2 cellular contexts compared by ENCODE assay signal in genomic region chr9:95757026-95757425, GRCh38.
TF ChIP-seq lines count a peak whose summit lies in the region.

No MANE protein-coding gene starts in this region.

TF ChIP-seq in SK-N-SH treated with all-trans-retinoic acid at 6 μM for 48 hours, 23 proteins besides CTCF, POLR2A, EP300 and RAD21 (continued from another document):
- TF ChIP-seq PATZ1 (CRISPR knock-in tag; IDR thresholded peaks at IDR 0.05; ENCODE audit: borderline replicate concordance) (no peak), TOX (CRISPR knock-in tag; IDR thresholded peaks at IDR 0.05; ENCODE audit: borderline replicate concordance) (no peak), ZNF70 (CRISPR knock-in tag; IDR thresholded peaks at IDR 0.05) (no peak), SNAI2 (CRISPR knock-in tag; IDR thresholded peaks at IDR 0.05) (no peak), OSR1 (CRISPR knock-in tag; IDR thresholded peaks at IDR 0.05) (no peak), RARB (CRISPR knock-in tag; IDR thresholded peaks at IDR 0.05) (no peak), ZNF565 (CRISPR knock-in tag; conservative IDR thresholded peaks at IDR 0.05; ENCODE audit: low read depth) (no peak), GLIS3 (CRISPR knock-in tag; IDR thresholded peaks at IDR 0.05) (no peak), PPARA (CRISPR knock-in tag; IDR thresholded peaks at IDR 0.05; ENCODE audit: borderline replicate concordance) (no peak), CSRNP3 (CRISPR knock-in tag; IDR thresholded peaks at IDR 0.05) (no peak), TSHZ2 (CRISPR knock-in tag; IDR thresholded peaks at IDR 0.05) (no peak), ZNF8 (CRISPR knock-in tag; IDR thresholded peaks at IDR 0.05) (no peak), ISL1 (CRISPR knock-in tag; IDR thresholded peaks at IDR 0.05) (no peak; the same call in 1 of the 2 replicates), ESRRG (CRISPR knock-in tag; IDR thresholded peaks at IDR 0.05) (no peak), ZFP30 (CRISPR knock-in tag; IDR thresholded peaks at IDR 0.05) (no peak), CSDC2 (CRISPR knock-in tag; IDR thresholded peaks at IDR 0.05) (no peak), BACH2 (CRISPR knock-in tag; IDR thresholded peaks at IDR 0.05; ENCODE audit: borderline replicate concordance) (no peak), ARNTL (CRISPR knock-in tag; IDR thresholded peaks at IDR 0.05; ENCODE audit: borderline replicate concordance, low read depth) (no peak)

TF ChIP-seq in SK-N-SH, 30 proteins besides CTCF, POLR2A, EP300 and RAD21 (continued from another document):
- TF ChIP-seq FOXM1 (IDR thresholded peaks at IDR 0.05; ENCODE audit: low read depth) = no peak
- no peak for TF ChIP-seq ZBTB33 (IDR thresholded peaks at IDR 0.05; ENCODE audit: borderline replicate concordance, low read depth)
- no peak for TF ChIP-seq GATA2 (CRISPR knock-in tag; IDR thresholded peaks at IDR 0.05)
- TF ChIP-seq REST (IDR thresholded peaks at IDR 0.05; ENCODE audit: low read depth, low read length) = no peak
- no peak for TF ChIP-seq ELF1 (IDR thresholded peaks at IDR 0.05)
- TF ChIP-seq SIN3A (IDR thresholded peaks at IDR 0.05; ENCODE audit: borderline replicate concordance, low read depth, low read length) = no peak
